8 cellular contexts compared by ENCODE assay signal in genomic region chr2:112055110-112055832, GRCh38. TPM values are rescaled to one million over a fixed set of nuclear protein-coding genes. Genes with fewer than 3 reads are reported as not detected.
DNase-seq lines count a peak whose midpoint lies in the region; TF ChIP-seq lines count a peak whose summit lies in the region.

TSS of gene TMEM87B (plus strand) at chr2:112055269. CDS start at chr2:112055592, 323 bp downstream.

- peak within 1 kb of the TSS; percentile 89 to 98 (median 94) for H3K27ac Mint-ChIP-seq in H9

- H2BK5ac ChIP-seq in H9 (ENCODE audit: insufficient read length, low read length): no peak within 1 kb of the TSS

- peak within 1 kb of the TSS; percentile 83 for H2AFZ ChIP-seq in H9 (ENCODE audit: low read length)
- peak within 1 kb of the TSS; percentile 89 for H2AFZ ChIP-seq in neuron (ENCODE audit: low read depth, low read length)

- H3K27me3 Mint-ChIP-seq in H9 (ENCODE audit: low read depth): peaks cover 9% of the 10 kb centered on the region

- no CpG with 5 or more reads among the region's 76 CpGs for WGBS in H9 (ENCODE audit: extremely low coverage, insufficient read length, low lambda C conversion rate)

- H2AK5ac ChIP-seq in H9 (ENCODE audit: insufficient read length, low read length): no peak within 1 kb of the TSS

- peak within 1 kb of the TSS; percentile 94 to 95 for H3K4me3 Mint-ChIP-seq in H9

- H3K23ac ChIP-seq in H9 (ENCODE audit: insufficient read length, low read depth, low read length): no peak within 1 kb of the TSS

- no peak within 1 kb of the TSS for H2BK20ac ChIP-seq in H9 (ENCODE audit: low read depth, low read length, poor library complexity, severe bottlenecking)

- H3K36me3 ChIP-seq in MG63: peaks cover 8% of the 10 kb centered on the region
- H3K36me3 ChIP-seq in neuron (ENCODE audit: insufficient read depth, low read length): no peaks in the 10 kb centered on the region

- peak within 1 kb of the TSS; percentile 74 for H3K4me3 ChIP-seq in MG63
- peak within 1 kb of the TSS; percentile 91 to 93 for H3K4me3 ChIP-seq in foreskin fibroblast (ENCODE audit: low read depth in 1 of 2, low read length in 2 of 2)
- peak within 1 kb of the TSS; percentile 71 for H3K4me3 ChIP-seq in neuron (ENCODE audit: low read length)

- no peaks in the 10 kb centered on the region for H3K79me2 ChIP-seq in H9 (ENCODE audit: insufficient read depth, low read length)

- DNase-seq in G401 (ENCODE audit: low spot score) (peak; percentile 97), H9 (peak; percentile 98), MG63 (peak; percentile 98), SHP77 (lab: John Stamatoyannopoulos, UW) (peak; percentile 88 to 92), foreskin fibroblast (peak; percentile 98 to 99), substantia nigra (lab: John Stamatoyannopoulos, UW) (peak; percentile 86 to 99 (median 97))
- peak; percentile 95 for DNase-seq in activated gamma-delta T cell treated with anti-CD3 and anti-CD28 coated beads, Interleukin-2, amount 50 U/mL, for 16 hours (ENCODE audit: low read depth)

- TF ChIP-seq CTCF in H9 (conservative IDR thresholded peaks at IDR 0.05): no peak
- no peak for TF ChIP-seq CTCF in foreskin fibroblast (IDR thresholded peaks at IDR 0.05; ENCODE audit: low read depth, low read length)

- H2BK12ac ChIP-seq in H9 (ENCODE audit: insufficient read length, low read depth, low read length): no peak within 1 kb of the TSS

- H4K91ac ChIP-seq in H9 (ENCODE audit: insufficient read length, low read depth, low read length): no peak within 1 kb of the TSS

- peaks cover 13 to 23% of the 10 kb centered on the region in 2 experiments for H3K4me1 Mint-ChIP-seq in H9

- H3K14ac ChIP-seq in H9 (ENCODE audit: insufficient read depth, low read length): peak within 1 kb of the TSS; percentile 96

- peak within 1 kb of the TSS; percentile 62 for H3K9ac ChIP-seq in H9 (ENCODE audit: extremely low read depth, insufficient read length, low read length)

- no peak within 1 kb of the TSS for H2BK120ac ChIP-seq in H9 (ENCODE audit: low read depth, low read length, poor library complexity, severe bottlenecking)

- H4K5ac ChIP-seq in H9 (ENCODE audit: insufficient read length, low read depth, low read length): no peak within 1 kb of the TSS

- no peaks in the 10 kb centered on the region for H3K9me3 Mint-ChIP-seq in H9

- peaks cover 0 to 4% (median 4%) of the 10 kb centered on the region in 3 experiments; a peak in 1 of 7 replicates for H3K36me3 Mint-ChIP-seq in H9 (ENCODE audit: insufficient read depth in 1 of 3, low read depth in 3 of 3)

- H3K4me1 ChIP-seq in H9 (ENCODE audit: insufficient read depth, low read length): no peaks in the 10 kb centered on the region
- peaks cover 16% of the 10 kb centered on the region for H3K4me1 ChIP-seq in neuron (ENCODE audit: insufficient read depth, low read length)

- peaks cover 6% of the 10 kb centered on the region for H3K23me2 ChIP-seq in H9 (ENCODE audit: insufficient read length, low read depth, low read length, poor library complexity, severe bottlenecking)

- no peak within 1 kb of the TSS for H4K8ac ChIP-seq in H9 (replicated peaks; ENCODE audit: insufficient read length, low read depth, low read length)

- no peak within 1 kb of the TSS for H3T11ph ChIP-seq in H9 (ENCODE audit: low read length)

- in situ Hi-C loops in G401 (cut with HindIII; ENCODE audit: low sequenced_read_pairs): no loop called here

- peak within 1 kb of the TSS; percentile 80 for H3K4me2 ChIP-seq in H9 (ENCODE audit: insufficient read depth, insufficient read length, low read length)

- no peak within 1 kb of the TSS for H3K4ac ChIP-seq in H9 (ENCODE audit: low read depth, low read length)

- H3K56ac ChIP-seq in H9 (ENCODE audit: insufficient read length, low read depth, low read length): no peak within 1 kb of the TSS

- peak within 1 kb of the TSS; percentile 97 for H3K18ac ChIP-seq in H9 (ENCODE audit: insufficient read length, low read depth, low read length)

- H3K27ac ChIP-seq in H9 (ENCODE audit: insufficient read length, low read depth, low read length) (peak within 1 kb of the TSS; percentile 57), substantia nigra (ENCODE audit: low read depth, low read length, poor library complexity, severe bottlenecking) (peak within 1 kb of the TSS; percentile 97)

- H3K79me1 ChIP-seq in H9 (ENCODE audit: insufficient read depth, low read depth, low read length, poor library complexity, severe bottlenecking): no peaks in the 10 kb centered on the region

- H3K9me3 ChIP-seq in H9 (ENCODE audit: control insufficient read depth, low read depth, low read length) (no peaks in the 10 kb centered on the region), MG63 (no peaks in the 10 kb centered on the region), neuron (ENCODE audit: low read length) (no peaks in the 10 kb centered on the region)

- H3K27me3 ChIP-seq in H9 (ENCODE audit: insufficient read depth, low read length) (no peaks in the 10 kb centered on the region), MG63 (no peaks in the 10 kb centered on the region), neuron (ENCODE audit: insufficient read depth, low read length) (no peaks in the 10 kb centered on the region)

- H2BK15ac ChIP-seq in H9 (ENCODE audit: low read depth, low read length): no peak within 1 kb of the TSS

- no peaks in the 10 kb centered on the region for H4K20me1 ChIP-seq in H9 (ENCODE audit: control insufficient read depth, insufficient read depth, insufficient read length)

RNA-seq across cellular contexts. Expression of gene TMEM87B, which starts in this region (rescaled TPM):
- total RNA-seq in G401 (2014; rRNA removed; shearing (Covaris generic)): 12.4 and 13.8 TPM in 2 replicates
- total RNA-seq in H9 (2021): 10.0 and 10.5 TPM in 2 replicates
- 7.0 and 32.9 TPM in 2 replicates for total RNA-seq in MG63 (2014; rRNA removed; shearing (Covaris generic); ENCODE audit: low replicate concordance)

Comparison
In these comparisons a context has a peak if more than half of its experiments do, and no peak if none do; other contexts are left out.
1. Peak in every context shown above with its lines: DNase-seq, H3K4me3 ChIP-seq and H3K27ac ChIP-seq.